In genomic region chr10:63376560-63377304, GRCh38 we compare ENCODE assay signal across 8 cellular contexts.
DNase-seq lines count a peak whose midpoint lies in the region; ATAC-seq and TF ChIP-seq lines count a peak whose summit lies in the region.

No MANE protein-coding gene starts in this region.

- no peak for TF ChIP-seq CTCF in fibroblast of the aortic adventitia (IDR thresholded peaks at IDR 0.05; ENCODE audit: insufficient read depth, low read length)

- H3K27ac Mint-ChIP-seq in IgD-negative memory B cell: peak overlapping the region in 1 of 3 donors; percentile 80
- no peak overlapping the region for H3K27ac Mint-ChIP-seq in natural killer cell treated with Interleukin-12 subunit alpha and Interleukin-12 subunit beta and Interleukin-15 and Interleukin-18, amount 100 ng/mL, for 72 hours

- H3K4me1 Mint-ChIP-seq in IgD-negative memory B cell: peaks cover 9 to 18% (median 9%) of the 10 kb centered on the region in 3 donors
- H3K4me1 Mint-ChIP-seq in natural killer cell treated with Interleukin-12 subunit alpha and Interleukin-12 subunit beta and Interleukin-15 and Interleukin-18, amount 100 ng/mL, for 72 hours (ENCODE audit: low read depth in 2 of 2): peaks cover 23 to 32% of the 10 kb centered on the region in 2 donors

- H3K4me3 Mint-ChIP-seq in IgD-negative memory B cell: peak overlapping the region; percentile 41 to 85 (median 75)
- no peak overlapping the region for H3K4me3 Mint-ChIP-seq in natural killer cell treated with Interleukin-12 subunit alpha and Interleukin-12 subunit beta and Interleukin-15 and Interleukin-18, amount 100 ng/mL, for 72 hours

- H3K9me3 Mint-ChIP-seq in IgD-negative memory B cell: peaks cover 0 to 1% (median 0%) of the 10 kb centered on the region in 3 donors
- H3K9me3 Mint-ChIP-seq in natural killer cell treated with Interleukin-12 subunit alpha and Interleukin-12 subunit beta and Interleukin-15 and Interleukin-18, amount 100 ng/mL, for 72 hours: no peaks in the 10 kb centered on the region

- no peaks in the 10 kb centered on the region for H3K27me3 Mint-ChIP-seq in IgD-negative memory B cell
- no peaks in the 10 kb centered on the region for H3K27me3 Mint-ChIP-seq in natural killer cell treated with Interleukin-12 subunit alpha and Interleukin-12 subunit beta and Interleukin-15 and Interleukin-18, amount 100 ng/mL, for 72 hours

- no peak overlapping the region for H3K4me3 ChIP-seq in fibroblast of the aortic adventitia (ENCODE audit: low read depth, low read length)

- DNase-seq in GM04504 (ENCODE audit: low read depth): peak; percentile 80
- peak; percentile 58 for DNase-seq in fibroblast of the aortic adventitia (ENCODE audit: low read depth)
- DNase-seq in natural killer cell treated with Interleukin-12 subunit alpha and Interleukin-12 subunit beta and Interleukin-15 and Interleukin-18, amount 100 ng/mL, for 72 hours (ENCODE audit: low spot score): no peak
- DNase-seq in GF-D8 (lab: John Stamatoyannopoulos, UW): no peak
- DNase-seq in cerebellar cortex (ENCODE audit: low spot score): no peak
- DNase-seq in NCI-H1105 treated with DMSO at 0.1 percent for 48 hours (lab: John Stamatoyannopoulos, UW): no peak

- ATAC-seq in GM21737 (IDR thresholded peaks at IDR 0.05; ENCODE audit: unreplicated experiment): peak; percentile 91
- ATAC-seq in natural killer cell treated with Interleukin-12 subunit alpha and Interleukin-12 subunit beta and Interleukin-15 and Interleukin-18, amount 100 ng/mL, for 72 hours: no peak

- peaks cover 3% of the 10 kb centered on the region for H3K36me3 Mint-ChIP-seq in IgD-negative memory B cell
- no peaks in the 10 kb centered on the region for H3K36me3 Mint-ChIP-seq in natural killer cell treated with Interleukin-12 subunit alpha and Interleukin-12 subunit beta and Interleukin-15 and Interleukin-18, amount 100 ng/mL, for 72 hours

Comparison
In these comparisons a context has a peak if more than half of its experiments do, and no peak if none do; other contexts are left out.
1. DNase-seq: peak in GM04504 (single experiment) and fibroblast of the aortic adventitia (single experiment); none in natural killer cell treated with Interleukin-12 subunit alpha and Interleukin-12 subunit beta and Interleukin-15 and Interleukin-18, amount 100 ng/mL, for 72 hours (single experiment), GF-D8 (single experiment), cerebellar cortex (single experiment) and NCI-H1105 treated with DMSO at 0.1 percent for 48 hours (single experiment).